ENCODE assay signal across 19 cellular contexts in the genomic region with DNA sequence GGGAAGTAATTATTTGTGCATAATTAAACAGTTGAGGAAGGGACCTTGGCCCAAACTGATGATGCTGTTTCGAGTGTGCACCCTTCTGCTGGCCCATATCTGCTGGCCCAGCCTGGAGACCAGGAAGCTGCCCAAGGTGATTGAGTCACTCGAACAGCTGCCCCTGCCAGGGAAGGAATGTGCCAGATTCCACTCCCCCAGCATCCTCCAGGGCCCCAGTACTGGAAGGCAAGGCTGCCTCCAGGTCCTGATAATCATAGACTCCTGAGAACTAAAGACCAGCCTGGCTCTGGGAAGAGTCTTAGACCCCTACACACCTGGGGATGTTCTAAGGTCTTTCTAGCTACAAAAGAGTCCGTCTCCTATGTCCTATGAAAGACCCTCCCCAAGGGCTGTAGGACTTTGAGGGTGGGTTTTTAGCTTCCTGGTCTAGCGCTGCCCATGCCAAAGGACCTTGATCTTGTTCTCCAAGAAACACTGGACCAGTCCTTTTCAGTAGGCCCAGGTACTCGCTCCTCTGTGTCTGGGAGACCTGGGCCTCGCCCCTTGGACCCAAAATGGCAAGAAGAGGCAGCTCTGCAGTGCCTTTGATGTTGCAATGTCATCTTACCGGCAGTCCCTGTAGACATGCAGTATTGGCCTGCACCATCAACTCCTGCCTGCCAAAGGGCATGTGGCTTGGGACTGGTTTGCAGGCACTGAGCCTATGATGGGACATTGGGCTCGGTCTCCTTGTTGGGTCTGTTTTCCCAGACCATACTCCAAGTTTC.
"Had no signal": no experiment of that assay in that cellular context is flagged by ENCODE, and none has a peak within 500 bp of the region (broad histone marks: within the 10 kb centered on the region; RNA-seq: fewer than 3 reads in every experiment).

No MANE protein-coding gene starts in this region.

- H3K4me3 ChIP-seq: cardiac muscle cell, lower lobe of right lung, transverse colon had no signal

- H3K27ac ChIP-seq: cardiac muscle cell, epithelial cell of prostate, foreskin keratinocyte, lower lobe of right lung, transverse colon had no signal

- H3K4me1 ChIP-seq: foreskin keratinocyte, lower lobe of right lung, transverse colon had no signal

- DNase-seq: activated CD4-positive, alpha-beta T cell treated with anti-CD3 and anti-CD28 coated beads, Interleukin-2, amount 10 ng/mL, durations not matched to agents 24 days and 14 days; activated CD4-positive, CD25-positive, alpha-beta regulatory T cell; activated naive CD4-positive, alpha-beta T cell treated with Interleukin-2 at 50 U/mL for 16 hours; activated naive CD8-positive, alpha-beta T cell treated with anti-CD3 and anti-CD28 coated beads, Interleukin-2, amount 10 ng/mL, durations not matched to agents 7 days and 5 days; activated T-cell treated with anti-CD3 and anti-CD28 coated beads for 4 hours; amygdala; foreskin keratinocyte; glutamatergic neuron; hippocampal formation; left colon; lower lobe of right lung; nucleus accumbens; retina; stimulated activated naive CD8-positive, alpha-beta T cell treated with anti-CD3 and anti-CD28 coated beads, Interleukin-15, Interleukin-2, amounts not matched to agents 100 U/mL and 50 U/mL, for 24 hours; T-helper 9 cell; transverse colon had no signal

- H3K9me3 ChIP-seq: lower lobe of right lung, transverse colon had no signal

- H3K27me3 ChIP-seq: cardiac muscle cell had no signal

- H3K36me3 ChIP-seq: cardiac muscle cell, lower lobe of right lung, transverse colon had no signal

- ATAC-seq: activated T-helper 17 cell treated with anti-CD3 and anti-CD28 coated beads, Interleukin-2, amount 50 U/mL, for 72 hours; foreskin keratinocyte; left colon; lower lobe of right lung; stimulated activated naive CD8-positive, alpha-beta T cell treated with anti-CD3 and anti-CD28 coated beads, Interleukin-15, Interleukin-2, amounts not matched to agents 100 U/mL and 50 U/mL, for 24 hours had no signal
